ENCODE assay signal across 19 cellular contexts in genomic region chr13:53743906-53744305, GRCh38.
"Had no signal": no experiment of that assay in that cellular context is flagged by ENCODE, and none has a peak within 500 bp of the region (broad histone marks: within the 10 kb centered on the region; RNA-seq: fewer than 3 reads in every experiment).

No MANE protein-coding gene starts in this region.

- H3K27me3 ChIP-seq: foreskin keratinocyte, left lung, tibial artery, vagina had no signal

- H3K36me3 ChIP-seq: left lung, tibial artery, vagina had no signal

- H3K27ac ChIP-seq: dorsolateral prefrontal cortex, foreskin keratinocyte, left lung, tibial artery, vagina had no signal

- H3K9me3 ChIP-seq: left lung, tibial artery, vagina had no signal

- H3K4me1 ChIP-seq: foreskin keratinocyte, left lung, tibial artery, vagina had no signal

- H3K4me3 ChIP-seq: dorsolateral prefrontal cortex, left lung, tibial artery, vagina had no signal

- DNase-seq: activated CD4-positive, alpha-beta T cell treated with anti-CD3 and anti-CD28 coated beads, Interleukin-2, amount 10 ng/mL, durations not matched to agents 24 days and 14 days; activated CD8-positive, alpha-beta T cell treated with anti-CD3 and anti-CD28 coated beads for 36 hours; activated naive CD4-positive, alpha-beta T cell treated with anti-CD3 and anti-CD28 coated beads for 36 hours; activated naive CD8-positive, alpha-beta T cell treated with anti-CD3 and anti-CD28 coated beads, Interleukin-2, amount 50 U/mL, for 24 hours; activated T-cell treated with anti-CD3 and anti-CD28 coated beads, Interleukin-2, amount 50 U/mL, for 1 hour; anterior cingulate cortex; central memory CD4-positive, alpha-beta T cell; dorsolateral prefrontal cortex; foreskin keratinocyte; hippocampal formation; kidney; left lung; nephron progenitor cell; stimulated activated CD4-positive, alpha-beta T cell treated with anti-CD3 and anti-CD28 coated beads, Interleukin-12 subunit alpha, Interleukin-12 subunit beta, amount 100 ng/mL, for 4 hours; stimulated activated CD4-positive, alpha-beta T cell treated with anti-CD3 and anti-CD28 coated beads, Interleukin-1b, Interleukin-23, amount 100 ng/mL, for 48 hours; stimulated activated CD8-positive, alpha-beta memory T cell treated with anti-CD3 and anti-CD28 coated beads, Interleukin-4, amount 100 ng/mL, for 48 hours; stimulated activated naive CD4-positive, alpha-beta T cell; tibial artery had no signal

- ATAC-seq: activated CD8-positive, alpha-beta T cell treated with anti-CD3 and anti-CD28 coated beads for 36 hours; activated naive CD8-positive, alpha-beta T cell treated with anti-CD3 and anti-CD28 coated beads, Interleukin-2, amount 50 U/mL, for 24 hours; foreskin keratinocyte; left lung had no signal
